12 cellular contexts compared by ENCODE assay signal in genomic region chr17:68379150-68379510, GRCh38.
A peak's percentile ranks its signal among the peaks of the same experiment; 100 is the strongest.
DNase-seq lines count a peak whose midpoint lies in the region; ATAC-seq and TF ChIP-seq lines count a peak whose summit lies in the region.
"Had no signal": no experiment of that assay in that cellular context is flagged by ENCODE, and none has a peak within 500 bp of the region (broad histone marks: within the 10 kb centered on the region; RNA-seq: fewer than 3 reads in every experiment).

No MANE protein-coding gene starts in this region.

- H3K36me3 ChIP-seq in adrenal gland (replicated peaks in 1 of 2) (no peaks in the 10 kb centered on the region), liver (ENCODE audit: control insufficient read depth in 4 of 4, insufficient read depth in 3 of 4, low read depth in 1 of 4, low read length in 3 of 4) (no peaks in the 10 kb centered on the region)
- H3K36me3 ChIP-seq: SJSA1 had no signal

- no peak overlapping the region for H3K4me3 ChIP-seq in AG04450 (ENCODE audit: low read depth, low read length)
- H3K4me3 ChIP-seq in adrenal gland, result no peak overlapping the region
- H3K4me3 ChIP-seq in liver (ENCODE audit: low read depth in 1 of 3, low read length in 3 of 3), result no peak overlapping the region
- no peak overlapping the region for H3K4me3 ChIP-seq in skin epidermis
- H3K4me3 ChIP-seq: SJSA1 had no signal

- 44 to 61% (median 52%) methylated on average over 4 of the region's 4 CpGs for WGBS in adrenal gland, 4 donors
- WGBS in liver, result 57% methylated on average over 4 of the region's 4 CpGs

- H3K27me3 ChIP-seq in AG04450 (ENCODE audit: control insufficient read depth, insufficient read depth, low read length), result no peaks in the 10 kb centered on the region
- no peaks in the 10 kb centered on the region for H3K27me3 ChIP-seq in adrenal gland
- no peaks in the 10 kb centered on the region for H3K27me3 ChIP-seq in liver (ENCODE audit: control insufficient read depth in 4 of 4, insufficient read depth in 4 of 4, low read length in 3 of 4)
- H3K27me3 ChIP-seq: SJSA1 had no signal

- H3K9ac ChIP-seq in liver (ENCODE audit: low read depth in 1 of 2, low read length in 2 of 2), result peak overlapping the region in 1 of 2 donors; percentile 62

- TF ChIP-seq CTCF in AG04450 (IDR thresholded peaks at IDR 0.05; ENCODE audit: low read depth, low read length) (no peak), adrenal gland (IDR thresholded peaks at IDR 0.05) (no peak), liver (IDR thresholded peaks at IDR 0.05; ENCODE audit: low read depth, low read length, missing input control) (no peak)

- CTCF ChIA-PET in AG04450 (lab: Charles Lee), result interaction anchor here (1.7 kb wide), 1 partner anchor 20 kb away, joined by 6 read pairs; no protein-coding TSS in a partner anchor

- intact Hi-C loops in adrenal gland (cut with DNase I), result no loop called here

- TF ChIP-seq POLR2A in adrenal gland (IDR thresholded peaks at IDR 0.05), result no peak

- ATAC-seq in GM18519 (IDR thresholded peaks at IDR 0.05; ENCODE audit: low FRiP score, unreplicated experiment), result no peak

- peak overlapping the region; percentile 99 for H3K27ac ChIP-seq in AG04450 (ENCODE audit: low read depth, low read length)
- H3K27ac ChIP-seq in adrenal gland, result peak overlapping the region; percentile 94 to 100 (median 98)
- peak overlapping the region; percentile 92 for H3K27ac ChIP-seq in liver (ENCODE audit: low read depth in 1 of 2, low read length in 2 of 2)
- H3K27ac ChIP-seq in skin epidermis, result peak overlapping the region in 20 of 21 experiments; percentile 37 to 90 (median 76)
- H3K27ac ChIP-seq: SJSA1 had no signal

- POLR2A ChIA-PET in AG04450 (lab: Yijun Ruan, JAX), result no interaction called here

- H3K9me3 ChIP-seq in AG04450 (ENCODE audit: control insufficient read depth, insufficient read depth, low read length) (no peaks in the 10 kb centered on the region), adrenal gland (replicated peaks in 1 of 3) (no peaks in the 10 kb centered on the region), liver (ENCODE audit: control insufficient read depth in 4 of 4, low read length in 3 of 4) (no peaks in the 10 kb centered on the region)
- H3K9me3 ChIP-seq: SJSA1 had no signal

- no peak for TF ChIP-seq RAD21 in liver (IDR thresholded peaks at IDR 0.05)

- no peak for DNase-seq in AG04450 (ENCODE audit: low read depth, low spot score)
- DNase-seq in adrenal gland, result no peak
- no peak for DNase-seq in NOMO-1 (lab: John Stamatoyannopoulos, UW; ENCODE audit: unreplicated experiment in 2 of 2)
- DNase-seq in cortex of kidney (lab: John Stamatoyannopoulos, UW), result no peak
- DNase-seq in NCI-H1694 (lab: John Stamatoyannopoulos, UW), result no peak
- DNase-seq: activated naive CD4-positive, alpha-beta T cell treated with anti-CD3 and anti-CD28 coated beads, Interleukin-2, amount 10 ng/mL, durations not matched to agents 7 days and 5 days; DMS79; Kasumi-1 had no signal

- H3K4me1 ChIP-seq in adrenal gland (replicated peaks in 1 of 2) (peaks cover 21 to 37% of the 10 kb centered on the region in 2 donors), liver (ENCODE audit: control insufficient read depth in 4 of 4, insufficient read depth in 4 of 4, low read length in 3 of 4) (peaks cover 7 to 41% (median 32%) of the 10 kb centered on the region in 4 donors)

TF ChIP-seq in liver, 16 proteins besides CTCF, POLR2A, EP300 and RAD21:
- TF ChIP-seq GABPA (IDR thresholded peaks at IDR 0.05 in 1 of 2, conservative IDR thresholded peaks at IDR 0.05 in 1 of 2) (no peak), HNF4G (IDR thresholded peaks at IDR 0.05) (no peak), JUND (IDR thresholded peaks at IDR 0.05) (peak in 1 of 2 donors; percentile 10), RXRA (IDR thresholded peaks at IDR 0.05) (no peak), HNF4A (conservative IDR thresholded peaks at IDR 0.05) (peak in 1 of 2 donors; percentile 2), NR2F2 (IDR thresholded peaks at IDR 0.05) (no peak), ATF3 (IDR thresholded peaks at IDR 0.05) (no peak), FOXA1 (IDR thresholded peaks at IDR 0.05) (no peak), MAX (IDR thresholded peaks at IDR 0.05) (no peak), REST (IDR thresholded peaks at IDR 0.05) (no peak)
